ENCODE assay signal across 7 cellular contexts in genomic region chr14:91173221-91173670, GRCh38. TPM values are rescaled to one million over a fixed set of nuclear protein-coding genes. Genes with fewer than 3 reads are reported as not detected.
DNase-seq lines count a peak whose midpoint lies in the region; ATAC-seq and TF ChIP-seq lines count a peak whose summit lies in the region.

No MANE protein-coding gene starts in this region.

- H3K36me3 ChIP-seq in ascending aorta, result peaks cover 0 to 11% of the 10 kb centered on the region in 2 donors

- H3K27me3 ChIP-seq in ascending aorta, result no peaks in the 10 kb centered on the region
- no peaks in the 10 kb centered on the region for H3K27me3 ChIP-seq in right cardiac atrium (ENCODE audit: control insufficient read depth, insufficient read depth)

- ATAC-seq in right cardiac atrium (peak; percentile 61 to 77), HG03457 (IDR thresholded peaks at IDR 0.05; ENCODE audit: unreplicated experiment) (no peak)

- DNase-seq in NCI-H1092 treated with DMSO at 0.1 percent for 48 hours (lab: John Stamatoyannopoulos, UW) (peak; percentile 70), T1000 (lab: John Stamatoyannopoulos, UW) (peak; percentile 62), ascending aorta (ENCODE audit: low spot score in 2 of 2) (peak in 1 of 2 donors; percentile 89), right cardiac atrium (peak; percentile 87 to 95 (median 92)), retinal pigment epithelial cell (ENCODE audit: low read depth) (peak; percentile 41)

- H3K4me1 ChIP-seq in ascending aorta (peaks cover 8 to 11% of the 10 kb centered on the region in 2 donors), right cardiac atrium (ENCODE audit: control insufficient read depth, insufficient read depth, low read length) (peaks cover 2% of the 10 kb centered on the region)

- H3K4me3 ChIP-seq in ascending aorta (no peak overlapping the region), right cardiac atrium (ENCODE audit: low read length) (no peak overlapping the region), retinal pigment epithelial cell (ENCODE audit: low read length) (no peak overlapping the region)

- H3K9me3 ChIP-seq in ascending aorta (no peaks in the 10 kb centered on the region), right cardiac atrium (ENCODE audit: control insufficient read depth, low read length) (no peaks in the 10 kb centered on the region)

- WGBS in right cardiac atrium, result 51% methylated on average over 10 of the region's 10 CpGs

- H3K27ac ChIP-seq in ascending aorta (no peak overlapping the region), right cardiac atrium (ENCODE audit: low read length) (no peak overlapping the region)

- TF ChIP-seq CTCF in GM12872 (IDR thresholded peaks at IDR 0.05; ENCODE audit: insufficient read depth, low read depth, low read length), result peak; percentile 84
- TF ChIP-seq CTCF in ascending aorta (IDR thresholded peaks at IDR 0.05), result peak; percentile 69 to 94 (median 84)
- peak; percentile 88 for TF ChIP-seq CTCF in retinal pigment epithelial cell (conservative IDR thresholded peaks at IDR 0.05; ENCODE audit: low read depth, low read length)

- intact Hi-C loops in ascending aorta (cut with DNase I), result loop anchor here (1.0 to 2.0 kb wide), 2 partner anchors 112 to 270 kb away; partner anchors contain the start of gene RPS6KA5
- intact Hi-C loops in right cardiac atrium (cut with DNase I), result loop anchor here (2.0 to 10.0 kb wide), 5 partner anchors 111 to 271 kb away; partner anchors contain the start of gene RPS6KA5 (in 1 of the 4)

RNA-seq across cellular contexts. Expression of gene DGLUCY, which starts 59.4 kb away (rescaled TPM):
- 59.2 TPM for total RNA-seq in ascending aorta
- total RNA-seq in right cardiac atrium, result 100 to 1,000 TPM; 145 to 208 (median 179) TPM
- polyA plus RNA-seq in right cardiac atrium, result 112 TPM
